In genomic region chr1:53025034-53025777, GRCh38 we compare ENCODE assay signal across 8 cellular contexts. TPM values are rescaled to one million over a fixed set of nuclear protein-coding genes. Genes with fewer than 3 reads are reported as not detected.
A peak's percentile ranks its signal among the peaks of the same experiment; 100 is the strongest.
DNase-seq lines count a peak whose midpoint lies in the region; FAIRE-seq and TF ChIP-seq lines count a peak whose summit lies in the region.
"Had no signal": no experiment of that assay in that cellular context is flagged by ENCODE, and none has a peak within 500 bp of the region (broad histone marks: within the 10 kb centered on the region; RNA-seq: fewer than 3 reads in every experiment).

No MANE protein-coding gene starts in this region.

- H3K27me3 ChIP-seq in HL-60 (ENCODE audit: insufficient read depth, poor library complexity, severe bottlenecking): no peaks in the 10 kb centered on the region
- no peaks in the 10 kb centered on the region for H3K27me3 ChIP-seq in astrocyte (ENCODE audit: insufficient read depth, low read length)
- H3K27me3 ChIP-seq in subcutaneous abdominal adipose tissue (ENCODE audit: control insufficient read depth in 5 of 5, insufficient read depth in 4 of 5, low read length in 5 of 5): no peaks in the 10 kb centered on the region

- TF ChIP-seq CTCF in HL-60 (IDR thresholded peaks at IDR 0.05; ENCODE audit: insufficient read depth, low read length) (no peak), astrocyte (IDR thresholded peaks at IDR 0.05; ENCODE audit: insufficient read depth, low read depth, low read length) (no peak)

- H3K27ac Mint-ChIP-seq in astrocyte (ENCODE audit: unreplicated experiment): no peak overlapping the region
- no peak overlapping the region for H3K27ac Mint-ChIP-seq in activated CD4-positive, alpha-beta memory T cell treated with anti-CD3 and anti-CD28 coated beads for 36 hours

- H3K36me3 ChIP-seq in astrocyte (ENCODE audit: insufficient read depth, low read length) (no peaks in the 10 kb centered on the region), subcutaneous abdominal adipose tissue (ENCODE audit: control insufficient read depth in 5 of 5, insufficient read depth in 5 of 5, low read length in 5 of 5) (peaks cover 3 to 9% (median 7%) of the 10 kb centered on the region in 5 donors)

- H3K4me3 ChIP-seq in HL-60 (replicated peaks; ENCODE audit: insufficient read depth, low read length) (no peak overlapping the region), astrocyte (ENCODE audit: insufficient read depth, low read depth, low read length) (no peak overlapping the region), subcutaneous abdominal adipose tissue (ENCODE audit: low read depth in 1 of 5, low read length in 5 of 5) (no peak overlapping the region)

- peaks cover 31% of the 10 kb centered on the region for H4K20me1 ChIP-seq in astrocyte (ENCODE audit: insufficient read depth, low read length)

- POLR2A ChIA-PET in activated CD4-positive, alpha-beta memory T cell treated with anti-CD3 and anti-CD28 coated beads for 36 hours (lab: Charles Lee): no interaction called here

- H3K36me3 Mint-ChIP-seq in astrocyte (ENCODE audit: low read depth, unreplicated experiment): peaks cover 5% of the 10 kb centered on the region
- peaks cover 4% of the 10 kb centered on the region for H3K36me3 Mint-ChIP-seq in activated CD4-positive, alpha-beta memory T cell treated with anti-CD3 and anti-CD28 coated beads for 36 hours

- peak overlapping the region; percentile 25 for H3K4me2 ChIP-seq in astrocyte (ENCODE audit: low read length)

- no peak overlapping the region for H2AFZ ChIP-seq in astrocyte (ENCODE audit: low read depth, low read length)

- H3K4me3 Mint-ChIP-seq in astrocyte (ENCODE audit: unreplicated experiment): no peak overlapping the region
- H3K4me3 Mint-ChIP-seq in activated CD4-positive, alpha-beta memory T cell treated with anti-CD3 and anti-CD28 coated beads for 36 hours: no peak overlapping the region

- peak overlapping the region; percentile 4; the same call in 1 of the 2 replicates for H3K27ac ChIP-seq in HL-60 (replicated peaks)
- no peak overlapping the region for H3K27ac ChIP-seq in astrocyte (ENCODE audit: low read depth, low read length)
- H3K27ac ChIP-seq in subcutaneous abdominal adipose tissue (ENCODE audit: low read depth, low read length): peak overlapping the region; percentile 88

- DNase-seq in HL-60 (ENCODE audit: low read depth in 1 of 2, low spot score in 1 of 2) (peak; percentile 24 to 51), astrocyte (ENCODE audit: low read depth) (peak; percentile 70), iPS-NIHi11 (ENCODE audit: low spot score) (peak; percentile 40), GDM1 (lab: John Stamatoyannopoulos, UW) (no peak), NCI-H187 (lab: John Stamatoyannopoulos, UW) (no peak)
- no peak for DNase-seq in activated CD4-positive, alpha-beta memory T cell treated with anti-CD3 and anti-CD28 coated beads for 36 hours
- DNase-seq: activated effector memory CD4-positive, alpha-beta T cell treated with anti-CD3 and anti-CD28 coated beads, Interleukin-2, amount 50 U/mL, for 16 hours had no signal

- no peaks in the 10 kb centered on the region for H3K4me1 Mint-ChIP-seq in astrocyte (ENCODE audit: low read depth, unreplicated experiment)
- H3K4me1 Mint-ChIP-seq in activated CD4-positive, alpha-beta memory T cell treated with anti-CD3 and anti-CD28 coated beads for 36 hours (ENCODE audit: low read depth): peaks cover 3% of the 10 kb centered on the region

- peaks cover 51% of the 10 kb centered on the region for H3K79me2 ChIP-seq in astrocyte (ENCODE audit: insufficient read depth, low read length)

- H3K4me1 ChIP-seq in astrocyte (ENCODE audit: insufficient read depth, low read length) (peaks cover 8% of the 10 kb centered on the region), subcutaneous abdominal adipose tissue (ENCODE audit: control insufficient read depth in 5 of 5, insufficient read depth in 5 of 5, low read length in 5 of 5) (peaks cover 0 to 22% (median 14%) of the 10 kb centered on the region in 5 donors)

- no peaks in the 10 kb centered on the region for H3K27me3 Mint-ChIP-seq in astrocyte (ENCODE audit: low read depth, unreplicated experiment)
- no peaks in the 10 kb centered on the region for H3K27me3 Mint-ChIP-seq in activated CD4-positive, alpha-beta memory T cell treated with anti-CD3 and anti-CD28 coated beads for 36 hours

- CTCF ChIA-PET in activated CD4-positive, alpha-beta memory T cell treated with anti-CD3 and anti-CD28 coated beads for 36 hours (lab: Charles Lee): no interaction called here

- FAIRE-seq in astrocyte (lab: Jason Lieb, UNC): no peak

- intact Hi-C loops in activated CD4-positive, alpha-beta memory T cell treated with anti-CD3 and anti-CD28 coated beads for 36 hours (cut with micrococcal nuclease): no loop called here

- H3K9ac ChIP-seq in astrocyte (ENCODE audit: low read length): no peak overlapping the region
- H3K9ac ChIP-seq in subcutaneous abdominal adipose tissue (ENCODE audit: low read length in 5 of 5): peak overlapping the region in 2 of 5 donors; percentile 43 to 64

- H3K9me3 ChIP-seq in astrocyte (ENCODE audit: insufficient read depth, low read depth, low read length) (no peaks in the 10 kb centered on the region), subcutaneous abdominal adipose tissue (ENCODE audit: control insufficient read depth in 5 of 5, low read length in 5 of 5) (no peaks in the 10 kb centered on the region)

- H3K9me3 Mint-ChIP-seq in astrocyte (ENCODE audit: unreplicated experiment): no peaks in the 10 kb centered on the region
- no peaks in the 10 kb centered on the region for H3K9me3 Mint-ChIP-seq in activated CD4-positive, alpha-beta memory T cell treated with anti-CD3 and anti-CD28 coated beads for 36 hours

RNA-seq across cellular contexts. Expression of gene PODN, which starts 36.8 kb away (rescaled TPM):
- total RNA-seq in astrocyte: 1.9 and 2.6 TPM in 2 replicates
- total RNA-seq in activated CD4-positive, alpha-beta memory T cell treated with anti-CD3 and anti-CD28 coated beads for 36 hours: not detected

Comparison
In these comparisons a context has a peak if more than half of its experiments do, and no peak if none do; other contexts are left out.
1. DNase-seq: peak in HL-60 (2 of 2), astrocyte (single experiment) and iPS-NIHi11 (single experiment); none in GDM1 (single experiment), NCI-H187 (0 of 2) and activated CD4-positive, alpha-beta memory T cell treated with anti-CD3 and anti-CD28 coated beads for 36 hours (single experiment).